Comparison of ENCODE assay signal across 25 cellular contexts in genomic region chr5:135465391-135466122, GRCh38. TPM values are rescaled to one million over a fixed set of nuclear protein-coding genes. Genes with fewer than 3 reads are reported as not detected.
DNase-seq lines count a peak whose midpoint lies in the region; ATAC-seq and TF ChIP-seq lines count a peak whose summit lies in the region.
"Had no signal": no experiment of that assay in that cellular context is flagged by ENCODE, and none has a peak within 500 bp of the region (broad histone marks: within the 10 kb centered on the region; RNA-seq: fewer than 3 reads in every experiment).

No MANE protein-coding gene starts in this region.

- H3K9me3 Mint-ChIP-seq in CD14-positive monocyte (peaks cover 0 to 3% (median 0%) of the 10 kb centered on the region in 7 donors), osteocyte (ENCODE audit: unreplicated experiment) (no peaks in the 10 kb centered on the region)
- H3K9me3 Mint-ChIP-seq: activated naive CD8-positive, alpha-beta T cell treated with anti-CD3 and anti-CD28 coated beads, Interleukin-2, amount 10 ng/mL, durations not matched to agents 7 days and 5 days; activated T-helper 17 cell treated with anti-CD3 and anti-CD28 coated beads, Interleukin-2, amount 50 U/mL, for 72 hours; CD8-positive, alpha-beta T cell; stimulated activated effector memory CD8-positive, alpha-beta T cell treated with anti-CD3 and anti-CD28 coated beads, Interleukin-12 subunit alpha, Interleukin-12 subunit beta, amount 100 ng/mL, for 72 hours had no signal

- H2AFZ ChIP-seq in KMS-11 (ENCODE audit: low read depth) (peak overlapping the region; percentile 95; the same call in 1 of the 2 replicates), parathyroid adenoma (peak overlapping the region; percentile 87)

- ATAC-seq in HG03521 (IDR thresholded peaks at IDR 0.05; ENCODE audit: unreplicated experiment): no peak

- no peak overlapping the region for H3K9ac ChIP-seq in KMS-11
- H3K9ac ChIP-seq in parathyroid adenoma: no peak overlapping the region

- H3K27ac ChIP-seq in KMS-11 (no peak overlapping the region), parathyroid adenoma (no peak overlapping the region), RWPE1 (no peak overlapping the region)
- H3K27ac ChIP-seq: ovary had no signal

- H3K36me3 Mint-ChIP-seq in CD14-positive monocyte: no peaks in the 10 kb centered on the region
- H3K36me3 Mint-ChIP-seq in osteocyte (ENCODE audit: unreplicated experiment): no peaks in the 10 kb centered on the region
- H3K36me3 Mint-ChIP-seq: activated naive CD8-positive, alpha-beta T cell treated with anti-CD3 and anti-CD28 coated beads, Interleukin-2, amount 10 ng/mL, durations not matched to agents 7 days and 5 days; brain; CD8-positive, alpha-beta T cell; stimulated activated effector memory CD8-positive, alpha-beta T cell treated with anti-CD3 and anti-CD28 coated beads, Interleukin-12 subunit alpha, Interleukin-12 subunit beta, amount 100 ng/mL, for 72 hours had no signal

- H4K20me1 ChIP-seq in KMS-11 (ENCODE audit: insufficient read depth): no peaks in the 10 kb centered on the region

- no peak overlapping the region for H3K27ac Mint-ChIP-seq in CD14-positive monocyte
- no peak overlapping the region for H3K27ac Mint-ChIP-seq in osteocyte (ENCODE audit: unreplicated experiment)
- H3K27ac Mint-ChIP-seq: activated CD4-positive, alpha-beta T cell treated with anti-CD3 and anti-CD28 coated beads for 36 hours; activated naive CD8-positive, alpha-beta T cell treated with anti-CD3 and anti-CD28 coated beads, Interleukin-2, amount 10 ng/mL, durations not matched to agents 7 days and 5 days; activated T-helper 17 cell treated with anti-CD3 and anti-CD28 coated beads, Interleukin-2, amount 50 U/mL, for 72 hours; CD8-positive, alpha-beta T cell; stimulated activated effector memory CD8-positive, alpha-beta T cell treated with anti-CD3 and anti-CD28 coated beads, Interleukin-12 subunit alpha, Interleukin-12 subunit beta, amount 100 ng/mL, for 72 hours had no signal

- POLR2A ChIA-PET in RWPE1 (lab: Yijun Ruan, JAX; ENCODE audit: low non-redundant PET): no interaction called here

- TF ChIP-seq CTCF in CD14-positive monocyte (IDR thresholded peaks at IDR 0.05): no peak
- no peak for TF ChIP-seq CTCF in KMS-11 (conservative IDR thresholded peaks at IDR 0.05; ENCODE audit: low read depth, low read length)
- peak; percentile 3 for TF ChIP-seq CTCF in fibroblast of villous mesenchyme (IDR thresholded peaks at IDR 0.05; ENCODE audit: insufficient read depth, low read depth, low read length)
- no peak for TF ChIP-seq CTCF in parathyroid adenoma (IDR thresholded peaks at IDR 0.05)
- no peak for TF ChIP-seq CTCF in osteocyte (IDR thresholded peaks at IDR 0.05)
- TF ChIP-seq CTCF in RWPE1 (conservative IDR thresholded peaks at IDR 0.05; ENCODE audit: low read depth): no peak

- intact Hi-C loops in CD14-positive monocyte (cut with micrococcal nuclease): loop anchor here (2.0 to 5.0 kb wide), 3 partner anchors 83 to 102 kb away; no protein-coding TSS in a partner anchor

- no peaks in the 10 kb centered on the region for H3K9me3 ChIP-seq in parathyroid adenoma (ENCODE audit: control insufficient read depth, low read length)
- H3K9me3 ChIP-seq: HAP-1, ovary had no signal

- CTCF ChIA-PET in RWPE1 (lab: Yijun Ruan, JAX): interaction anchor here (0.6 to 14.1 kb wide), 25 partner anchors 9 to 1122 kb away, joined by 3 to 455 read pairs (median 6); no protein-coding TSS in a partner anchor

- H3K4me3 ChIP-seq in KMS-11 (IDR thresholded peaks at IDR 0.05; ENCODE audit: insufficient read depth, low read depth, low read length) (no peak overlapping the region), fibroblast of villous mesenchyme (ENCODE audit: low read depth, low read length) (no peak overlapping the region), parathyroid adenoma (ENCODE audit: low read depth, low read length) (no peak overlapping the region)
- H3K4me3 ChIP-seq: GM12878, HAP-1, lung, ovary had no signal

- peak overlapping the region in 1 of 2 donors; percentile 23 for H3K4me3 Mint-ChIP-seq in CD14-positive monocyte
- H3K4me3 Mint-ChIP-seq in osteocyte (ENCODE audit: unreplicated experiment): no peak overlapping the region

- H3K79me2 ChIP-seq in KMS-11 (ENCODE audit: insufficient read depth, low read depth): no peaks in the 10 kb centered on the region
- H3K79me2 ChIP-seq in parathyroid adenoma: no peaks in the 10 kb centered on the region

- H3K27me3 ChIP-seq in KMS-11 (ENCODE audit: insufficient read depth, low read depth) (no peaks in the 10 kb centered on the region), parathyroid adenoma (ENCODE audit: control insufficient read depth, insufficient read depth, low read length) (peaks cover 9% of the 10 kb centered on the region)
- H3K27me3 ChIP-seq: ovary had no signal

- H3K36me3 ChIP-seq in KMS-11 (ENCODE audit: insufficient read depth) (no peaks in the 10 kb centered on the region), parathyroid adenoma (ENCODE audit: control insufficient read depth, insufficient read depth, low read length) (no peaks in the 10 kb centered on the region)
- H3K36me3 ChIP-seq: HAP-1, ovary had no signal

- DNase-seq in CD14-positive monocyte (ENCODE audit: low spot score) (peak; percentile 23), fibroblast of villous mesenchyme (ENCODE audit: low read depth) (no peak), osteocyte (ENCODE audit: extremely low spot score, unreplicated experiment) (no peak), foreskin melanocyte (no peak), RWPE1 (ENCODE audit: low spot score) (no peak)
- DNase-seq: DMS153, NCI-H2081 treated with DMSO at 0.1 percent for 48 hours had no signal

- H3K4me1 ChIP-seq in KMS-11 (ENCODE audit: low read depth, poor library complexity, severe bottlenecking) (peaks cover 3% of the 10 kb centered on the region), parathyroid adenoma (peaks cover 4% of the 10 kb centered on the region)

- peaks cover 15% of the 10 kb centered on the region for H3K4me1 Mint-ChIP-seq in CD14-positive monocyte
- peaks cover 6% of the 10 kb centered on the region for H3K4me1 Mint-ChIP-seq in osteocyte (ENCODE audit: unreplicated experiment)
- H3K4me1 Mint-ChIP-seq: activated T-helper 17 cell treated with anti-CD3 and anti-CD28 coated beads, Interleukin-2, amount 50 U/mL, for 72 hours had no signal

- H3K27me3 Mint-ChIP-seq in CD14-positive monocyte (ENCODE audit: low read depth in 3 of 3) (peaks cover 26 to 47% (median 45%) of the 10 kb centered on the region in 3 donors), osteocyte (ENCODE audit: unreplicated experiment) (peaks cover 73% of the 10 kb centered on the region)

- peak overlapping the region; percentile 62; the same call in 1 of the 2 replicates for H3K4me2 ChIP-seq in KMS-11
- no peak overlapping the region for H3K4me2 ChIP-seq in parathyroid adenoma (ENCODE audit: low read length)

RNA-seq across cellular contexts. Expression of gene TIFAB, which starts 13.4 kb away (rescaled TPM):
- under 1 TPM; 0.29 to 0.50 TPM for polyA plus RNA-seq in CD14-positive monocyte
- total RNA-seq in fibroblast of villous mesenchyme: not detected in 2 replicates
- not detected in 2 replicates for total RNA-seq in osteocyte
- total RNA-seq: activated CD4-positive, alpha-beta T cell treated with anti-CD3 and anti-CD28 coated beads for 36 hours; activated naive CD8-positive, alpha-beta T cell treated with anti-CD3 and anti-CD28 coated beads, Interleukin-2, amount 10 ng/mL, durations not matched to agents 7 days and 5 days; activated T-helper 17 cell treated with anti-CD3 and anti-CD28 coated beads, Interleukin-2, amount 50 U/mL, for 72 hours; CD8-positive, alpha-beta T cell; GM12878; HT-29; myocyte; Right ventricle myocardium inferior had no signal
- polyA plus RNA-seq: AG04450, GM12878 had no signal

RNA-seq across cellular contexts. Expression of gene DCANP1, which starts 18.4 kb away (rescaled TPM):
- under 1 TPM; 0.14 to 0.15 TPM for polyA plus RNA-seq in CD14-positive monocyte
- not detected in 2 replicates for total RNA-seq in fibroblast of villous mesenchyme
- total RNA-seq in osteocyte: not detected in 2 replicates
- total RNA-seq: activated CD4-positive, alpha-beta T cell treated with anti-CD3 and anti-CD28 coated beads for 36 hours; activated naive CD8-positive, alpha-beta T cell treated with anti-CD3 and anti-CD28 coated beads, Interleukin-2, amount 10 ng/mL, durations not matched to agents 7 days and 5 days; activated T-helper 17 cell treated with anti-CD3 and anti-CD28 coated beads, Interleukin-2, amount 50 U/mL, for 72 hours; CD8-positive, alpha-beta T cell; GM12878; HT-29; myocyte; Right ventricle myocardium inferior; temporal lobe had no signal
- polyA plus RNA-seq: AG04450, ovary had no signal
